22 cellular contexts compared by ENCODE assay signal in the genomic region with DNA sequence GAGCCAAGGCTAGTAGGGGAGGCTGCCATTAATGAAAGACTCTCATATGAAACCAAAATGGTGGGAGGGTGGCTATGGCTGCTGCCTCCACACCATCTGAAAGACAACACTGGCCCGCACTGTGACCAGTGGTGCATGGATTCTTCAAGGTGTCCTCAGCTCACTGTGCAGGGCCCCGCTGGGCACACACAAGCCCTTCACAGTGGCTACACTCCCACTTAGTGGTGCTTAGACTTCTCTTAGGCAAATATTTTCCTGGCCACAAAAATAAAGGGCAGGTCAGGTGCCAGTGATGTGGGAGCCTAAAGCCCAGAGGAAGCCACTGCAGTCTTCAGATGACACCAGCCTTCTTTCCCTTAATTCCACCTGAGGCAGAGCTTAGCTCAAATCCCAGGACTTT. TPM values are rescaled to one million over a fixed set of nuclear protein-coding genes. Genes with fewer than 3 reads are reported as not detected.
"Had no signal": no experiment of that assay in that cellular context is flagged by ENCODE, and none has a peak within 500 bp of the region (broad histone marks: within the 10 kb centered on the region; RNA-seq: fewer than 3 reads in every experiment).

No MANE protein-coding gene starts in this region.

- DNase-seq: effector memory CD8-positive, alpha-beta T cell; erythroblast; esophagus squamous epithelium; foreskin melanocyte; glutamatergic neuron; heart right ventricle; hippocampal formation; left cardiac atrium; mesenchymal stem cell; naive thymus-derived CD8-positive, alpha-beta T cell; nephron progenitor cell; occipital lobe; ovary; psoas muscle; right cardiac atrium; spleen; stimulated activated naive B cell treated with anti-CD40 and anti-IgM and Interleukin-4, amounts not matched to agents 10 μg/mL and 1 μg/mL and 100 μg/mL, for 72 hours; trophoblast cell had no signal

- H3K36me3 ChIP-seq: esophagus squamous epithelium, heart right ventricle, ovary, spleen had no signal

- H3K4me1 ChIP-seq: esophagus squamous epithelium, psoas muscle, spleen had no signal

- H3K9me3 ChIP-seq: esophagus squamous epithelium, heart right ventricle, ovary, psoas muscle, spleen had no signal

- H3K27ac Mint-ChIP-seq: effector memory CD8-positive, alpha-beta T cell; mesothelial cell of epicardium; naive thymus-derived CD8-positive, alpha-beta T cell; nephron progenitor cell; stimulated activated naive B cell treated with anti-CD40 and anti-IgM and Interleukin-4, amounts not matched to agents 10 μg/mL and 1 μg/mL and 100 μg/mL, for 72 hours; stimulated activated naive CD8-positive, alpha-beta T cell treated with anti-CD3 and anti-CD28 coated beads, Interleukin-15, Interleukin-2, amounts not matched to agents 100 ng/mL and 50 ng/mL, for 24 hours had no signal

- H3K27ac ChIP-seq: coronary artery, esophagus squamous epithelium, ovary, psoas muscle, spleen had no signal

- ATAC-seq: effector memory CD8-positive, alpha-beta T cell; heart right ventricle; left cardiac atrium; naive thymus-derived CD8-positive, alpha-beta T cell; psoas muscle; right cardiac atrium; stimulated activated naive B cell treated with anti-CD40 and anti-IgM and Interleukin-4, amounts not matched to agents 10 μg/mL and 1 μg/mL and 100 μg/mL, for 72 hours had no signal

- H3K4me3 Mint-ChIP-seq: effector memory CD8-positive, alpha-beta T cell; mesothelial cell of epicardium; naive thymus-derived CD8-positive, alpha-beta T cell; nephron progenitor cell; stimulated activated naive B cell treated with anti-CD40 and anti-IgM and Interleukin-4, amounts not matched to agents 10 μg/mL and 1 μg/mL and 100 μg/mL, for 72 hours; stimulated activated naive CD8-positive, alpha-beta T cell treated with anti-CD3 and anti-CD28 coated beads, Interleukin-15, Interleukin-2, amounts not matched to agents 100 ng/mL and 50 ng/mL, for 24 hours had no signal

- H3K4me1 Mint-ChIP-seq: mesothelial cell of epicardium; naive thymus-derived CD8-positive, alpha-beta T cell; stimulated activated naive B cell treated with anti-CD40 and anti-IgM and Interleukin-4, amounts not matched to agents 10 μg/mL and 1 μg/mL and 100 μg/mL, for 72 hours had no signal

- H3K27me3 ChIP-seq: heart right ventricle, ovary had no signal

- H3K27me3 Mint-ChIP-seq: stimulated activated naive CD8-positive, alpha-beta T cell treated with anti-CD3 and anti-CD28 coated beads, Interleukin-15, Interleukin-2, amounts not matched to agents 100 ng/mL and 50 ng/mL, for 24 hours had no signal

- H3K4me3 ChIP-seq: coronary artery, esophagus squamous epithelium, heart right ventricle, ovary, psoas muscle, skin epidermis, spleen had no signal

- H3K9me3 Mint-ChIP-seq: effector memory CD8-positive, alpha-beta T cell; mesothelial cell of epicardium; naive thymus-derived CD8-positive, alpha-beta T cell; nephron progenitor cell; stimulated activated naive B cell treated with anti-CD40 and anti-IgM and Interleukin-4, amounts not matched to agents 10 μg/mL and 1 μg/mL and 100 μg/mL, for 72 hours; stimulated activated naive CD8-positive, alpha-beta T cell treated with anti-CD3 and anti-CD28 coated beads, Interleukin-15, Interleukin-2, amounts not matched to agents 100 ng/mL and 50 ng/mL, for 24 hours had no signal

- H3K36me3 Mint-ChIP-seq: mesothelial cell of epicardium; naive thymus-derived CD8-positive, alpha-beta T cell; stimulated activated naive B cell treated with anti-CD40 and anti-IgM and Interleukin-4, amounts not matched to agents 10 μg/mL and 1 μg/mL and 100 μg/mL, for 72 hours had no signal

RNA-seq across cellular contexts. Expression of a gene that starts 38.1 kb away (rescaled TPM):
- total RNA-seq: naive thymus-derived CD8-positive, alpha-beta T cell; occipital lobe had no signal
- polyA plus RNA-seq: naive thymus-derived CD8-positive, alpha-beta T cell had no signal
